ENCODE assay signal across 8 cellular contexts in genomic region chr20:62641749-62642665, GRCh38. TPM values are rescaled to one million over a fixed set of nuclear protein-coding genes. Genes with fewer than 3 reads are reported as not detected.
DNase-seq lines count a peak whose midpoint lies in the region; ATAC-seq and TF ChIP-seq lines count a peak whose summit lies in the region.

Gene SLCO4A1, plus strand, starts transcription at chr20:62642503. Its CDS starts 13,952 bp downstream, at chr20:62656455.

- H3K4me3 ChIP-seq in HAP-1 = peak within 1 kb of the TSS; percentile 66
- H3K4me3 ChIP-seq in right atrium auricular region = peak within 1 kb of the TSS; percentile 52 to 59

- peak; percentile 80 for ATAC-seq in activated naive CD8-positive, alpha-beta T cell treated with anti-CD3 and anti-CD28 coated beads, Interleukin-2, amount 50 U/mL, for 24 hours

- in situ Hi-C loops in HAP-1 (cut with MboI; ENCODE audit: low sequenced_read_pairs) = no loop called here

- H3K4me3 Mint-ChIP-seq in activated naive CD8-positive, alpha-beta T cell treated with anti-CD3 and anti-CD28 coated beads, Interleukin-2, amount 50 U/mL, for 24 hours = peak within 1 kb of the TSS; percentile 82

- peaks cover 10% of the 10 kb centered on the region for H3K36me3 Mint-ChIP-seq in activated naive CD8-positive, alpha-beta T cell treated with anti-CD3 and anti-CD28 coated beads, Interleukin-2, amount 50 U/mL, for 24 hours (ENCODE audit: low read depth)

- H3K36me3 ChIP-seq in HAP-1 (replicated peaks) (peaks cover 3% of the 10 kb centered on the region; the same call in 1 of the 2 replicates), right atrium auricular region (no peaks in the 10 kb centered on the region)

- H3K27ac ChIP-seq in right atrium auricular region = peak within 1 kb of the TSS; percentile 61 to 82

- no peaks in the 10 kb centered on the region for H3K9me3 Mint-ChIP-seq in activated naive CD8-positive, alpha-beta T cell treated with anti-CD3 and anti-CD28 coated beads, Interleukin-2, amount 50 U/mL, for 24 hours

- no peaks in the 10 kb centered on the region for H3K27me3 ChIP-seq in HAP-1 (ENCODE audit: low read depth)
- peaks cover 3 to 4% of the 10 kb centered on the region in 2 donors for H3K27me3 ChIP-seq in right atrium auricular region

- peak within 1 kb of the TSS; percentile 78 for H3K27ac Mint-ChIP-seq in activated naive CD8-positive, alpha-beta T cell treated with anti-CD3 and anti-CD28 coated beads, Interleukin-2, amount 50 U/mL, for 24 hours

- H3K4me1 ChIP-seq in HAP-1 (peaks cover 13% of the 10 kb centered on the region), right atrium auricular region (peaks cover 0 to 55% of the 10 kb centered on the region in 2 donors)

- DNase-seq in EL (peak; percentile 78), HAP-1 (ENCODE audit: low spot score in 2 of 2) (peak; percentile 81 to 90), MV-4-11 (lab: John Stamatoyannopoulos, UW) (peak; percentile 74), T follicular helper cell (ENCODE audit: low read depth) (peak; percentile 76), right atrium auricular region (ENCODE audit: low spot score) (no peak), retina (peak; percentile 86), NCI-H2029 (lab: John Stamatoyannopoulos, UW) (no peak)
- peak; percentile 90 for DNase-seq in activated naive CD8-positive, alpha-beta T cell treated with anti-CD3 and anti-CD28 coated beads, Interleukin-2, amount 50 U/mL, for 24 hours

- TF ChIP-seq CTCF in right atrium auricular region (IDR thresholded peaks at IDR 0.05) = no peak

- no peaks in the 10 kb centered on the region for H3K9me3 ChIP-seq in HAP-1
- H3K9me3 ChIP-seq in right atrium auricular region = no peaks in the 10 kb centered on the region

- H3K27me3 Mint-ChIP-seq in activated naive CD8-positive, alpha-beta T cell treated with anti-CD3 and anti-CD28 coated beads, Interleukin-2, amount 50 U/mL, for 24 hours = peaks cover 5% of the 10 kb centered on the region

- peaks cover 27% of the 10 kb centered on the region for H3K4me1 Mint-ChIP-seq in activated naive CD8-positive, alpha-beta T cell treated with anti-CD3 and anti-CD28 coated beads, Interleukin-2, amount 50 U/mL, for 24 hours

RNA-seq across cellular contexts. Expression of gene SLCO4A1, which starts in this region (rescaled TPM):
- total RNA-seq in right atrium auricular region = 10 to 100 TPM; 13.4 to 19.8 TPM

Comparison
In these comparisons a context has a peak if more than half of its experiments do, and no peak if none do; other contexts are left out.
1. DNase-seq: peak in EL (single experiment), HAP-1 (2 of 2), MV-4-11 (single experiment), T follicular helper cell (single experiment), activated naive CD8-positive, alpha-beta T cell treated with anti-CD3 and anti-CD28 coated beads, Interleukin-2, amount 50 U/mL, for 24 hours (single experiment) and retina (single experiment); none in right atrium auricular region (single experiment) and NCI-H2029 (single experiment).